Comparison of ENCODE assay signal across 1 cellular context in the genomic region with DNA sequence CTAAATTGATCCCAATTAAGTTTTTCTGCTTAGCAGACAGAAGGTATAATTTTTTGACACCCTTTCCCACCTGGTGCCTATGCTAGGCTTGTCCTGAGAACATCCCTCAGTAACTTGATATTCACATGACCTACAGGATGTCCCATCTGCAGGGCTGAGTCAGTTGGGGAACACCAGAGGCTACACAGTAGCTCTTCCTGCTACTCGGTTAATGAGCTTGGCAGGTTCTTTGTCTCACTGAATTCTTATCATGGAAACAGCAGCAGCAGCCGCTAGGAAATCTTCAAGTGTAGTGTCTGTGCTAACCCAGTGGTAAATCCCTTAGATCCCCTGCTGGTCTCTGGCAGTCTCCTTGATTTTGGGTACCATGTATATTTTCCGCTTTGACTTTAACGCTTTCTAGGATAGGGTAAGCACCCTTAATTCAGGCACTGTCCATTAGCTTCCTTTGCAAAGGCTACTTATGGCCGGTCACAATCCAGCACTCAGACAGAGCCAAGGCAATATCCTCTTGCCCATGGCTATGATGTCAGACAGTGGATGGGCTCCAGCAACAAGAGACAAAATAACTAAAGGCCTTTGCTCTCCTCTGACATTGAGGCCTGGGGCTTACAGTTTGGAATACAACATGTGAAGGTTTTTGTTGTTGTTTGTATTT.
TF ChIP-seq lines count a peak whose summit lies in the region.

No MANE protein-coding gene starts in this region.

TF ChIP-seq in IMR-90, 13 proteins besides CTCF, POLR2A, EP300 and RAD21 (continued from another document):
- TF ChIP-seq, protein P1, sequence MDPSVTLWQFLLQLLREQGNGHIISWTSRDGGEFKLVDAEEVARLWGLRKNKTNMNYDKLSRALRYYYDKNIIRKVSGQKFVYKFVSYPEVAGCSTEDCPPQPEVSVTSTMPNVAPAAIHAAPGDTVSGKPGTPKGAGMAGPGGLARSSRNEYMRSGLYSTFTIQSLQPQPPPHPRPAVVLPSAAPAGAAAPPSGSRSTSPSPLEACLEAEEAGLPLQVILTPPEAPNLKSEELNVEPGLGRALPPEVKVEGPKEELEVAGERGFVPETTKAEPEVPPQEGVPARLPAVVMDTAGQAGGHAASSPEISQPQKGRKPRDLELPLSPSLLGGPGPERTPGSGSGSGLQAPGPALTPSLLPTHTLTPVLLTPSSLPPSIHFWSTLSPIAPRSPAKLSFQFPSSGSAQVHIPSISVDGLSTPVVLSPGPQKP (IDR thresholded peaks at IDR 0.05; ENCODE audit: borderline replicate concordance, low read depth, low read length), result no peak
- TF ChIP-seq, protein P2, sequence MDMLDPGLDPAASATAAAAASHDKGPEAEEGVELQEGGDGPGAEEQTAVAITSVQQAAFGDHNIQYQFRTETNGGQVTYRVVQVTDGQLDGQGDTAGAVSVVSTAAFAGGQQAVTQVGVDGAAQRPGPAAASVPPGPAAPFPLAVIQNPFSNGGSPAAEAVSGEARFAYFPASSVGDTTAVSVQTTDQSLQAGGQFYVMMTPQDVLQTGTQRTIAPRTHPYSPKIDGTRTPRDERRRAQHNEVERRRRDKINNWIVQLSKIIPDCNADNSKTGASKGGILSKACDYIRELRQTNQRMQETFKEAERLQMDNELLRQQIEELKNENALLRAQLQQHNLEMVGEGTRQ (IDR thresholded peaks at IDR 0.05; ENCODE audit: low read depth, low read length), result no peak
